In genomic region chrX:127302841-127303240, GRCh38 we compare ENCODE assay signal across 11 cellular contexts.
"Had no signal": no experiment of that assay in that cellular context is flagged by ENCODE, and none has a peak within 500 bp of the region (broad histone marks: within the 10 kb centered on the region; RNA-seq: fewer than 3 reads in every experiment).

No MANE protein-coding gene starts in this region.

- H2AFZ ChIP-seq: GM23248, GM23338 had no signal

- FAIRE-seq: H1, H54 had no signal

- H3K9ac ChIP-seq: GM23248 had no signal

- H3K36me3 ChIP-seq: HAP-1 had no signal

- H3K4me3 ChIP-seq: GM23248, GM23338, HAP-1 had no signal

- ATAC-seq: GM23338, HCT116 had no signal

- DNase-seq: GM23248, GOT3, H7, H9, HCEC 1CT, HFFc6 had no signal

- H3K4me2 ChIP-seq: GM23338 had no signal

- H3K4me1 ChIP-seq: HAP-1 had no signal

- H3K9me3 ChIP-seq: HAP-1 had no signal

- H3K27ac ChIP-seq: GM23248 had no signal
